8 cellular contexts compared by ENCODE assay signal in genomic region chr3:71050521-71051258, GRCh38.
DNase-seq lines count a peak whose midpoint lies in the region; ATAC-seq and TF ChIP-seq lines count a peak whose summit lies in the region.

No MANE protein-coding gene starts in this region.

- ATAC-seq in CD4-positive, alpha-beta T cell (ENCODE audit: poor library complexity): peak; percentile 92
- ATAC-seq in naive thymus-derived CD8-positive, alpha-beta T cell: peak; percentile 93 to 95
- ATAC-seq in GM19455 (IDR thresholded peaks at IDR 0.05; ENCODE audit: unreplicated experiment): no peak

- CTCF ChIA-PET in CD4-positive, alpha-beta T cell (lab: Charles Lee): interaction anchor here (1.0 to 1.5 kb wide), 4 partner anchors 9 to 18 kb away, joined by 3 to 6 read pairs (median 4); no protein-coding TSS in a partner anchor

- H3K4me3 Mint-ChIP-seq in CD4-positive, alpha-beta T cell: peak overlapping the region; percentile 55
- H3K4me3 Mint-ChIP-seq in naive thymus-derived CD8-positive, alpha-beta T cell: peak overlapping the region; percentile 29 to 78 (median 72)

- H3K27me3 Mint-ChIP-seq in CD4-positive, alpha-beta T cell: no peaks in the 10 kb centered on the region
- no peaks in the 10 kb centered on the region for H3K27me3 Mint-ChIP-seq in naive thymus-derived CD8-positive, alpha-beta T cell

- TF ChIP-seq CTCF in CD4-positive, alpha-beta T cell (IDR thresholded peaks at IDR 0.05): no peak
- TF ChIP-seq CTCF in choroid plexus epithelial cell (conservative IDR thresholded peaks at IDR 0.05; ENCODE audit: low read depth, low read length): no peak

- intact Hi-C loops in CD4-positive, alpha-beta T cell (cut with DNase I, micrococcal nuclease): loop anchor here (1.0 to 2.0 kb wide), 3 partner anchors 14 to 37 kb away; no protein-coding TSS in a partner anchor

- peaks cover 100% of the 10 kb centered on the region for H3K4me1 Mint-ChIP-seq in CD4-positive, alpha-beta T cell (ENCODE audit: low read depth)
- peaks cover 5 to 100% (median 78%) of the 10 kb centered on the region in 4 donors for H3K4me1 Mint-ChIP-seq in naive thymus-derived CD8-positive, alpha-beta T cell

- no peak overlapping the region for H3K27ac Mint-ChIP-seq in CD4-positive, alpha-beta T cell
- peak overlapping the region in 9 of 10 donors; percentile 89 to 98 (median 93) for H3K27ac Mint-ChIP-seq in naive thymus-derived CD8-positive, alpha-beta T cell

- POLR2A ChIA-PET in CD4-positive, alpha-beta T cell (lab: Charles Lee): interaction anchor here (0.6 to 8.9 kb wide), 4 partner anchors 11 to 45 kb away, joined by 3 to 104 read pairs (median 4); no protein-coding TSS in a partner anchor
- POLR2A ChIA-PET in naive thymus-derived CD8-positive, alpha-beta T cell (lab: Charles Lee): interaction anchor here (0.8 to 4.3 kb wide), 3 partner anchors 9 to 13 kb away, joined by 3 to 24 read pairs (median 7); no protein-coding TSS in a partner anchor

- H3K27ac ChIP-seq in CD4-positive, alpha-beta T cell (ENCODE audit: low read depth, low read length): peak overlapping the region; percentile 73

- no peaks in the 10 kb centered on the region for H3K9me3 ChIP-seq in CD4-positive, alpha-beta T cell (ENCODE audit: control insufficient read depth, low read length)

- no peaks in the 10 kb centered on the region for H3K9me3 Mint-ChIP-seq in CD4-positive, alpha-beta T cell
- H3K9me3 Mint-ChIP-seq in naive thymus-derived CD8-positive, alpha-beta T cell: no peaks in the 10 kb centered on the region

- no peaks in the 10 kb centered on the region for H3K27me3 ChIP-seq in CD4-positive, alpha-beta T cell (ENCODE audit: control insufficient read depth, insufficient read depth, low read length)

- H3K36me3 Mint-ChIP-seq in CD4-positive, alpha-beta T cell (ENCODE audit: low read depth): peaks cover 100% of the 10 kb centered on the region
- peaks cover 0 to 95% (median 25%) of the 10 kb centered on the region in 3 donors for H3K36me3 Mint-ChIP-seq in naive thymus-derived CD8-positive, alpha-beta T cell

- peak in 3 of 10 experiments; percentile 13 to 45 (median 28) for DNase-seq in CD4-positive, alpha-beta T cell
- DNase-seq in NCI-H1930 (lab: John Stamatoyannopoulos, UW) (peak; percentile 9 to 24), choroid plexus epithelial cell (ENCODE audit: low read depth) (peak; percentile 54), SHP77 (lab: John Stamatoyannopoulos, UW) (no peak), NCI-H146 treated with DMSO at 0.1 percent for 48 hours (lab: John Stamatoyannopoulos, UW; ENCODE audit: unreplicated experiment) (no peak), ecto neural progenitor cell (ENCODE audit: low spot score) (no peak)
- peak in 6 of 10 donors; percentile 41 to 82 (median 58) for DNase-seq in naive thymus-derived CD8-positive, alpha-beta T cell

- no peak overlapping the region for H3K4me3 ChIP-seq in choroid plexus epithelial cell (ENCODE audit: low read depth, low read length)

Comparison
In these comparisons a context has a peak if more than half of its experiments do, and no peak if none do; other contexts are left out.
1. DNase-seq: peak in NCI-H1930 (2 of 2), choroid plexus epithelial cell (single experiment) and naive thymus-derived CD8-positive, alpha-beta T cell (6 of 10); none in SHP77 (0 of 2), NCI-H146 treated with DMSO at 0.1 percent for 48 hours (single experiment) and ecto neural progenitor cell (single experiment).